Comparison of ENCODE assay signal across 30 cellular contexts in genomic region chr13:42849200-42849599, GRCh38.
"Had no signal": no experiment of that assay in that cellular context is flagged by ENCODE, and none has a peak within 500 bp of the region (broad histone marks: within the 10 kb centered on the region; RNA-seq: fewer than 3 reads in every experiment).

No MANE protein-coding gene starts in this region.

- DNase-seq: activated CD4-positive, alpha-beta memory T cell treated with anti-CD3 and anti-CD28 coated beads for 36 hours; activated CD4-positive, alpha-beta T cell treated with anti-CD3 and anti-CD28 coated beads for 1 hour; activated CD4-positive, alpha-beta T cell treated with anti-CD3 and anti-CD28 coated beads for 4 hours; activated CD4-positive, alpha-beta T cell treated with anti-CD3 and anti-CD28 coated beads, Interleukin-2, amount 50 U/mL, for 1 hour; activated CD8-positive, alpha-beta memory T cell treated with anti-CD3 and anti-CD28 coated beads, Interleukin-2, amount 10 ng/mL, durations not matched to agents 7 days and 5 days; activated CD8-positive, alpha-beta memory T cell treated with anti-CD3 and anti-CD28 coated beads, Interleukin-2, amount 50 U/mL, for 4 hours; activated CD8-positive, alpha-beta T cell treated with anti-CD3 and anti-CD28 coated beads, Interleukin-2, amount 10 ng/mL, durations not matched to agents 7 days and 5 days; activated effector memory CD4-positive, alpha-beta T cell treated with anti-CD3 and anti-CD28 coated beads, Interleukin-2, amount 50 U/mL, for 16 hours; activated naive CD4-positive, alpha-beta T cell treated with anti-CD3 and anti-CD28 coated beads for 36 hours; activated naive CD8-positive, alpha-beta T cell treated with anti-CD3 and anti-CD28 coated beads, Interleukin-2, amount 10 ng/mL, durations not matched to agents 7 days and 5 days; activated T-cell treated with anti-CD3 and anti-CD28 coated beads, Interleukin-2, amount 50 U/mL, for 1 hour; activated T-cell treated with anti-CD3 and anti-CD28 coated beads, Interleukin-2, amount 50 U/mL, for 48 hours; central memory CD4-positive, alpha-beta T cell; cerebellar nuclear complex; dorsolateral prefrontal cortex; effector memory CD4-positive, alpha-beta T cell; endodermal cell; foreskin fibroblast; head of caudate nucleus; T-helper 2 cell had no signal

- H3K36me3 ChIP-seq: ascending aorta, breast epithelium, cardiac muscle cell had no signal

- H3K4me3 Mint-ChIP-seq: activated CD4-positive, alpha-beta memory T cell treated with anti-CD3 and anti-CD28 coated beads for 36 hours; activated CD8-positive, alpha-beta memory T cell treated with anti-CD3 and anti-CD28 coated beads, Interleukin-2, amount 10 ng/mL, durations not matched to agents 7 days and 5 days; activated CD8-positive, alpha-beta T cell treated with anti-CD3 and anti-CD28 coated beads, Interleukin-2, amount 10 ng/mL, durations not matched to agents 7 days and 5 days; activated naive CD4-positive, alpha-beta T cell treated with anti-CD3 and anti-CD28 coated beads for 36 hours; activated naive CD4-positive, alpha-beta T cell treated with anti-CD3 and anti-CD28 coated beads, Interleukin-2, amount 50 U/mL, for 24 hours; activated naive CD8-positive, alpha-beta T cell treated with anti-CD3 and anti-CD28 coated beads, Interleukin-2, amount 10 ng/mL, durations not matched to agents 7 days and 5 days; activated T-helper 1 cell treated with anti-CD3 and anti-CD28 coated beads, Interleukin-12 subunit alpha, Interleukin-12 subunit beta, Interleukin-2, Interleukin-4 antibody, amounts not matched to agents 30 ng/mL and 10 ng/mL and 1 ng/mL, durations not matched to agents 14 hours and 24 hours and 36 hours; brain; dendritic cell treated with granulocyte-macrophage colony-stimulating factor and Interleukin-4, amounts not matched to agents 40 ng/mL and 50 ng/mL, for 4 days; endodermal cell had no signal

- H3K27ac Mint-ChIP-seq: activated CD4-positive, alpha-beta memory T cell treated with anti-CD3 and anti-CD28 coated beads for 36 hours; activated CD8-positive, alpha-beta memory T cell treated with anti-CD3 and anti-CD28 coated beads, Interleukin-2, amount 10 ng/mL, durations not matched to agents 7 days and 5 days; activated CD8-positive, alpha-beta T cell treated with anti-CD3 and anti-CD28 coated beads, Interleukin-2, amount 10 ng/mL, durations not matched to agents 7 days and 5 days; activated naive CD4-positive, alpha-beta T cell treated with anti-CD3 and anti-CD28 coated beads for 36 hours; activated naive CD4-positive, alpha-beta T cell treated with anti-CD3 and anti-CD28 coated beads, Interleukin-2, amount 50 U/mL, for 24 hours; activated naive CD8-positive, alpha-beta T cell treated with anti-CD3 and anti-CD28 coated beads, Interleukin-2, amount 10 ng/mL, durations not matched to agents 7 days and 5 days; activated T-helper 1 cell treated with anti-CD3 and anti-CD28 coated beads, Interleukin-12 subunit alpha, Interleukin-12 subunit beta, Interleukin-2, Interleukin-4 antibody, amounts not matched to agents 30 ng/mL and 10 ng/mL and 1 ng/mL, durations not matched to agents 14 hours and 24 hours and 36 hours; activated T-helper 2 cell treated with anti-CD3 and anti-CD28 coated beads, Interferon-gamma antibody, Interleukin-2, Interleukin-4, amounts not matched to agents 10 μg/mL and 5 μg/mL and 100 μg/mL, durations not matched to agents 14 hours and 24 hours and 36 hours; brain; dendritic cell treated with granulocyte-macrophage colony-stimulating factor and Interleukin-4, amounts not matched to agents 40 ng/mL and 50 ng/mL, for 4 days; endodermal cell had no signal

- H3K36me3 Mint-ChIP-seq: activated CD4-positive, alpha-beta memory T cell treated with anti-CD3 and anti-CD28 coated beads for 36 hours; activated CD8-positive, alpha-beta memory T cell treated with anti-CD3 and anti-CD28 coated beads, Interleukin-2, amount 10 ng/mL, durations not matched to agents 7 days and 5 days; activated naive CD4-positive, alpha-beta T cell treated with anti-CD3 and anti-CD28 coated beads, Interleukin-2, amount 50 U/mL, for 24 hours; activated naive CD8-positive, alpha-beta T cell treated with anti-CD3 and anti-CD28 coated beads, Interleukin-2, amount 10 ng/mL, durations not matched to agents 7 days and 5 days; brain had no signal

- H3K4me3 ChIP-seq: ascending aorta, breast epithelium, cardiac muscle cell, coronary artery, dorsolateral prefrontal cortex had no signal

- H3K9me3 Mint-ChIP-seq: activated CD4-positive, alpha-beta memory T cell treated with anti-CD3 and anti-CD28 coated beads for 36 hours; activated naive CD4-positive, alpha-beta T cell treated with anti-CD3 and anti-CD28 coated beads for 36 hours; activated naive CD4-positive, alpha-beta T cell treated with anti-CD3 and anti-CD28 coated beads, Interleukin-2, amount 50 U/mL, for 24 hours; activated naive CD8-positive, alpha-beta T cell treated with anti-CD3 and anti-CD28 coated beads, Interleukin-2, amount 10 ng/mL, durations not matched to agents 7 days and 5 days; activated T-helper 1 cell treated with anti-CD3 and anti-CD28 coated beads, Interleukin-12 subunit alpha, Interleukin-12 subunit beta, Interleukin-2, Interleukin-4 antibody, amounts not matched to agents 30 ng/mL and 10 ng/mL and 1 ng/mL, durations not matched to agents 14 hours and 24 hours and 36 hours; activated T-helper 2 cell treated with anti-CD3 and anti-CD28 coated beads, Interferon-gamma antibody, Interleukin-2, Interleukin-4, amounts not matched to agents 10 μg/mL and 5 μg/mL and 100 μg/mL, durations not matched to agents 14 hours and 24 hours and 36 hours; brain; dendritic cell treated with granulocyte-macrophage colony-stimulating factor and Interleukin-4, amounts not matched to agents 40 ng/mL and 50 ng/mL, for 4 days; endodermal cell had no signal

- H3K27ac ChIP-seq: ascending aorta, breast epithelium, cardiac muscle cell, coronary artery, dorsolateral prefrontal cortex had no signal

- ATAC-seq: activated CD8-positive, alpha-beta memory T cell treated with anti-CD3 and anti-CD28 coated beads, Interleukin-2, amount 10 ng/mL, durations not matched to agents 7 days and 5 days; activated CD8-positive, alpha-beta T cell treated with anti-CD3 and anti-CD28 coated beads, Interleukin-2, amount 10 ng/mL, durations not matched to agents 7 days and 5 days; esophagus mucosa had no signal

- H3K4me1 Mint-ChIP-seq: activated CD8-positive, alpha-beta memory T cell treated with anti-CD3 and anti-CD28 coated beads, Interleukin-2, amount 10 ng/mL, durations not matched to agents 7 days and 5 days; activated naive CD4-positive, alpha-beta T cell treated with anti-CD3 and anti-CD28 coated beads, Interleukin-2, amount 50 U/mL, for 24 hours; activated naive CD8-positive, alpha-beta T cell treated with anti-CD3 and anti-CD28 coated beads, Interleukin-2, amount 10 ng/mL, durations not matched to agents 7 days and 5 days; brain; endodermal cell had no signal

- H3K4me1 ChIP-seq: ascending aorta, breast epithelium had no signal

- H3K27me3 ChIP-seq: ascending aorta, breast epithelium, cardiac muscle cell had no signal

- H3K9me3 ChIP-seq: ascending aorta, breast epithelium had no signal

- H3K27me3 Mint-ChIP-seq: dendritic cell treated with granulocyte-macrophage colony-stimulating factor and Interleukin-4, amounts not matched to agents 40 ng/mL and 50 ng/mL, for 4 days had no signal
